38 cellular contexts compared by ENCODE assay signal in genomic region chr3:187753516-187753915, GRCh38. TPM values are rescaled to one million over a fixed set of nuclear protein-coding genes. Genes with fewer than 3 reads are reported as not detected.
"Had no signal": no experiment of that assay in that cellular context is flagged by ENCODE, and none has a peak within 500 bp of the region (broad histone marks: within the 10 kb centered on the region; RNA-seq: fewer than 3 reads in every experiment).

No MANE protein-coding gene starts in this region.

- DNase-seq: Karpas-422, Kasumi-1, MG63, MM.1S, MV-4-11, NCI-H1048, NCI-H1092, NCI-H1092 treated with DMSO at 0.1 percent for 48 hours, NCI-H1105, NCI-H1105 treated with DMSO at 0.1 percent for 48 hours, NCI-H1417, NCI-H1417 treated with DMSO at 0.1 percent for 48 hours, NCI-H1436, NCI-H1436 treated with DMSO at 0.1 percent for 48 hours, NCI-H146, NCI-H1694, NCI-H1694 treated with DMSO at 0.1 percent for 48 hours, NCI-H187, NCI-H187 treated with DMSO at 0.1 percent for 48 hours, NCI-H1930, NCI-H2029, NCI-H2029 treated with DMSO at 0.1 percent for 48 hours, NCI-H2081, NCI-H2081 treated with DMSO at 0.1 percent for 48 hours, NCI-H2107, NCI-H2171, NCI-H2171 treated with DMSO at 0.1 percent for 48 hours, NCI-H2227 treated with DMSO at 0.1 percent for 48 hours, NCI-H226, NCI-H345, NCI-H446, NCI-H446 treated with DMSO at 0.1 percent for 48 hours, NCI-H510A had no signal

- H3K36me3 ChIP-seq: MG63 had no signal

- H3K27me3 ChIP-seq: MG63 had no signal

- H3K4me3 ChIP-seq: MG63 had no signal

- H3K9me3 ChIP-seq: MG63 had no signal

- H3K9ac ChIP-seq: KMS-11 had no signal

- H3K4me2 ChIP-seq: KMS-11 had no signal

- H3K27ac ChIP-seq: KMS-11 had no signal

RNA-seq across cellular contexts. Expression of gene RTP2, which starts 51.2 kb away (rescaled TPM):
- total RNA-seq: LHCN-M2, M059J, MCF 10A, NCI-H460 had no signal
